1 cellular context compared by ENCODE assay signal in the genomic region with DNA sequence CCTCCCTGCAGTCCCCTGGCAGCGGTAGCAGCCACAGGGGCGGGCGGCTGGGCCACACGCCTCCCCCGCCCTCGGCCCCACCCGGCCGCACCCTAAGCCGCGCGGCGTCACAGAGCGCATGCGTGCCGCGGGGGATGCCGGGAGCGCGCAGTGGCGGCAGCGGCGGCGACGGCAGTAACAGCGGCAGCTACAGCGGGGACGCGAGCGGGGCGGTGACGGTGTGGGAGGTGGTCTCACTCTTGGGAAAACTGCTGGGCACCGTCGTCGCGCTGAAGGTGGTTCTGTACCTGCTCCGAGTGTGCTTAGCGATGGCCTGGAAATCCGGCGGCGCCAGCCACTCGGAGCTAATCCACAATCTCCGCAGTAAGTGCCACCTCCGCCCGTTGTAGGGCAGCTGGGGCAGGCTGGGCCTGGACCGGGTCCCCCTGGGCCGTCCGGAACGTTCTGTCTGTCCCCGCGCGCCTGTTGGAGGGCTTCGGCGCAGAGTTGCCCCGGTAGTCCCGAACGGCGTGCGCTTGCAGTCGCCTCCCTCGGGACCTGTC.
TF ChIP-seq lines count a peak whose summit lies in the region.

PCMT1 (plus strand) TSS at position 148 of the 542 bp plus-strand sequence; CDS start at position 309, 161 bp downstream.

TF ChIP-seq in HepG2, 621 proteins besides CTCF, POLR2A, EP300 and RAD21 (continued from another document):
- TF ChIP-seq, protein P1, sequence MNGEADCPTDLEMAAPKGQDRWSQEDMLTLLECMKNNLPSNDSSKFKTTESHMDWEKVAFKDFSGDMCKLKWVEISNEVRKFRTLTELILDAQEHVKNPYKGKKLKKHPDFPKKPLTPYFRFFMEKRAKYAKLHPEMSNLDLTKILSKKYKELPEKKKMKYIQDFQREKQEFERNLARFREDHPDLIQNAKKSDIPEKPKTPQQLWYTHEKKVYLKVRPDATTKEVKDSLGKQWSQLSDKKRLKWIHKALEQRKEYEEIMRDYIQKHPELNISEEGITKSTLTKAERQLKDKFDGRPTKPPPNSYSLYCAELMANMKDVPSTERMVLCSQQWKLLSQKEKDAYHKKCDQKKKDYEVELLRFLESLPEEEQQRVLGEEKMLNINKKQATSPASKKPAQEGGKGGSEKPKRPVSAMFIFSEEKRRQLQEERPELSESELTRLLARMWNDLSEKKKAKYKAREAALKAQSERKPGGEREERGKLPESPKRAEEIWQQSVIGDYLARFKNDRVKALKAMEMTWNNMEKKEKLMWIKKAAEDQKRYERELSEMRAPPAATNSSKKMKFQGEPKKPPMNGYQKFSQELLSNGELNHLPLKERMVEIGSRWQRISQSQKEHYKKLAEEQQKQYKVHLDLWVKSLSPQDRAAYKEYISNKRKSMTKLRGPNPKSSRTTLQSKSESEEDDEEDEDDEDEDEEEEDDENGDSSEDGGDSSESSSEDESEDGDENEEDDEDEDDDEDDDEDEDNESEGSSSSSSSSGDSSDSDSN (CRISPR knock-in tag; IDR thresholded peaks at IDR 0.05), result peak; percentile 81; the same call in 1 of the 2 replicates
- TF ChIP-seq ZNF724P (CRISPR knock-in tag; IDR thresholded peaks at IDR 0.05; ENCODE audit: borderline replicate concordance), result no peak
- TF ChIP-seq MAFK (conservative IDR thresholded peaks at IDR 0.05 in 1 of 2, IDR thresholded peaks at IDR 0.05 in 1 of 2; ENCODE audit: low read length in 2 of 2), result no peak
- TF ChIP-seq ZNF563 (CRISPR knock-in tag; IDR thresholded peaks at IDR 0.05), result peak; percentile 75; the same call in 1 of the 2 replicates
- TF ChIP-seq ZNF556 (CRISPR knock-in tag; IDR thresholded peaks at IDR 0.05; ENCODE audit: borderline replicate concordance), result no peak; the same call in 1 of the 2 replicates
- TF ChIP-seq ZNF703 (CRISPR knock-in tag; IDR thresholded peaks at IDR 0.05; ENCODE audit: borderline replicate concordance), result no peak; the same call in 1 of the 2 replicates
TF ChIP-seq in HepG2: peak in this region for 254.
